19 cellular contexts compared by ENCODE assay signal in the genomic region with DNA sequence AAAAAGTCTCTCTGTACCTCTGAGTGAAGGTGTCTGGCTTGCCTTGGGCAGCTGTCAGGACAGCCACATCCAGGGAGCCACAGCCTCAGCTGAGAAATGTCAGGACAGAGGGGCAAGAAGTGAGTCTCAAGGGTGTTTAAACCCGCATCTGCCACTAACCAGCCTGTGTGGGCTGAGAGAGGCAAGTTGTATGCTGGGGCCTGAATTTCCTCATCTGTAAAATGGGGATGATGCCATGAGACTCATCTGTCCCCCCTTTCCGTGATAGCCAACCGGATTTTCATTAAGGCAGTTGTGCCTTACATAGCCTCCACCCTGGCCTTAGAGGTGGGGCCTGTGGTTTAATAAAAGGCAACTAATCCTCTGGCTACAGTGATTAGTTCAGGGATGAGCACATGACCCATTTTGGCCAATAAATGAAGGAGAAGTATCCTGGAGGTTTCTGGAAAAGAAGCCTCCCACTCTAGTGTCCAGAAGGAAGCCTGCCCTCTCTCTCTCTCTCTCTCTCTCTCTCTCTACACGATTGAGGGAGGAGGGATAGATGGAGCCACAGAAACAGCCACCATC.
DNase-seq lines count a peak whose midpoint lies in the region; ATAC-seq, FAIRE-seq and TF ChIP-seq lines count a peak whose summit lies in the region.
"Had no signal": no experiment of that assay in that cellular context is flagged by ENCODE, and none has a peak within 500 bp of the region (broad histone marks: within the 10 kb centered on the region; RNA-seq: fewer than 3 reads in every experiment).

No MANE protein-coding gene starts in this region.

- H3K4me1 ChIP-seq in RWPE2 (ENCODE audit: insufficient read depth, poor library complexity, severe bottlenecking) (no peaks in the 10 kb centered on the region), foreskin keratinocyte (no peaks in the 10 kb centered on the region), vagina (no peaks in the 10 kb centered on the region)
- H3K4me1 ChIP-seq: BE2C had no signal

- FAIRE-seq in HTR-8/SVneo (lab: Jason Lieb, UNC), result peak; percentile 83
- FAIRE-seq: A204.1, GM12892, GM18507, H54 had no signal

- no peaks in the 10 kb centered on the region for H3K36me3 ChIP-seq in RWPE2 (ENCODE audit: low read depth)
- H3K36me3 ChIP-seq in vagina, result no peaks in the 10 kb centered on the region
- H3K36me3 ChIP-seq: BE2C had no signal

- ATAC-seq in RWPE2 (ENCODE audit: low read depth) (0 out of 3 replicates have a peak, but pooled peaks have one; percentile 11), foreskin keratinocyte (peak; percentile 18)
- ATAC-seq: GM23338 had no signal

- DNase-seq in HTR-8/SVneo (ENCODE audit: insufficient read length, low spot score) (no peak), RWPE2 (ENCODE audit: low spot score) (no peak), foreskin keratinocyte (no peak), COR-L47 (lab: John Stamatoyannopoulos, UW) (no peak), vagina (ENCODE audit: extremely low spot score in 2 of 2) (no peak)
- no peak for DNase-seq in stimulated activated CD4-positive, alpha-beta T cell treated with anti-CD3 and anti-CD28 coated beads, Interleukin-15, amount 100 ng/mL, for 24 hours
- DNase-seq: ACHN; BE2C; C1 segment of cervical spinal cord; CD4-positive, alpha-beta T cell; DMS153; DMS79; GDM1; HCEC 1CT had no signal

- H3K27me3 ChIP-seq in RWPE2 (ENCODE audit: insufficient read depth, poor library complexity, severe bottlenecking) (no peaks in the 10 kb centered on the region), foreskin keratinocyte (peaks cover 18% of the 10 kb centered on the region), vagina (no peaks in the 10 kb centered on the region)
- H3K27me3 ChIP-seq: BE2C had no signal

- H3K4me3 ChIP-seq in RWPE2 (ENCODE audit: severe bottlenecking), result no peak overlapping the region
- no peak overlapping the region for H3K4me3 ChIP-seq in vagina
- H3K4me3 ChIP-seq: GM23338 had no signal

- TF ChIP-seq CTCF in RWPE2 (IDR thresholded peaks at IDR 0.05; ENCODE audit: poor library complexity, severe bottlenecking), result no peak
- TF ChIP-seq CTCF in foreskin keratinocyte (conservative IDR thresholded peaks at IDR 0.05), result no peak
- no peak for TF ChIP-seq CTCF in vagina (IDR thresholded peaks at IDR 0.05)

- no peak overlapping the region for H3K27ac ChIP-seq in RWPE2 (ENCODE audit: poor library complexity, severe bottlenecking)
- no peak overlapping the region for H3K27ac ChIP-seq in foreskin keratinocyte
- H3K27ac ChIP-seq in vagina, result no peak overlapping the region

- TF ChIP-seq POLR2A in vagina (IDR thresholded peaks at IDR 0.05), result no peak

- intact Hi-C loops in vagina (cut with DNase I), result no loop called here

- H3K9me3 ChIP-seq in RWPE2 (ENCODE audit: severe bottlenecking) (no peaks in the 10 kb centered on the region), vagina (no peaks in the 10 kb centered on the region)
- H3K9me3 ChIP-seq: BE2C had no signal
